17 cellular contexts compared by ENCODE assay signal in the genomic region with DNA sequence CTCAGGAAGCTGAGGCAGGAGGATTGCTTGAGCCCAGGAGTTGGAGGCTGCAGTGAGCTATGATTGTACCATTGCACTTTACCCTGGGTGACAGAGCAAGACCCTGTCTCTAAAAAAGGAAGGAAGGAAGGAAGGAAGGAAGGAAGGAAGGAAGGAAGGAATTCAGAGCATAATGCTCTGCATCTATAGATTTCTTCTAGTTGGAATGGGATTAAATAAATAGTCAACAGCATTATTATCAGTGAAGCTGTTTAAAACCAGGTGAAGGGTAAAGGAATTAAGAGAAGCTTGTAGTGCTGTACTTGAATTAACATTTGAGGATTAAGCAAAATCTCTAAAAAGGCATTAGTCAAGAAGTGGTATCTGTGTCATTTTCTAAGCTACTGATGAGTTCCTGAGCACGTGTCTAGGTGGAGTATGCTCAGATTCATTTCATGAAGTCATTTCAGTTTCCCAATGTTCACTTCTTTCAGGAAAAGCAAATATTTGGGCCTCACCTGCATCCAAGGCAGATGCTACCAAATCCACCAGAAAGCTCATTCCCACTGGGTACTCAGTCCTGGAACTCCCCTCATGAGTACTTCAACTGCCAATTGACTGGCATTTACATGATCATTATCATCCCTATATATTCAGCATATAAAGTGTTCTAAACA. TPM values are rescaled to one million over a fixed set of nuclear protein-coding genes. Genes with fewer than 3 reads are reported as not detected.
"Had no signal": no experiment of that assay in that cellular context is flagged by ENCODE, and none has a peak within 500 bp of the region (broad histone marks: within the 10 kb centered on the region; RNA-seq: fewer than 3 reads in every experiment).

No MANE protein-coding gene starts in this region.

- H3K9me3 ChIP-seq: esophagus muscularis mucosa, prostate gland, right lobe of liver, upper lobe of right lung had no signal

- H3K27ac ChIP-seq: dorsolateral prefrontal cortex, esophagus muscularis mucosa, right lobe of liver, upper lobe of right lung had no signal

- ATAC-seq: activated naive CD4-positive, alpha-beta T cell treated with anti-CD3 and anti-CD28 coated beads, Interleukin-2, amount 50 U/mL, for 72 hours; activated T-cell treated with anti-CD3 and anti-CD28 coated beads, Interleukin-2, amount 50 U/mL, for 4 hours; natural killer cell treated with Interleukin-12 subunit alpha and Interleukin-12 subunit beta and Interleukin-15 and Interleukin-18, amount 100 ng/mL, for 72 hours; stimulated activated naive B cell treated with anti-CD40 and anti-IgM and Interleukin-4, amounts not matched to agents 10 μg/mL and 1 μg/mL and 100 μg/mL, for 72 hours; upper lobe of right lung had no signal

- H3K27me3 ChIP-seq: right lobe of liver, upper lobe of right lung had no signal

- DNase-seq: activated CD4-positive, alpha-beta T cell treated with anti-CD3 and anti-CD28 coated beads for 1 hour; activated CD4-positive, alpha-beta T cell treated with anti-CD3 and anti-CD28 coated beads, Interleukin-2, amount 50 U/mL, for 48 hours; activated effector memory CD4-positive, alpha-beta T cell treated with anti-CD3 and anti-CD28 coated beads, Interleukin-2, amount 50 U/mL, for 16 hours; activated T-cell treated with anti-CD3 and anti-CD28 coated beads, Interleukin-2, amount 50 U/mL, for 4 hours; dorsolateral prefrontal cortex; stimulated activated CD4-positive, alpha-beta T cell treated with anti-CD3 and anti-CD28 coated beads, Interleukin-1b, Interleukin-23, amount 100 ng/mL, for 48 hours; stimulated activated naive B cell treated with anti-CD40 and anti-IgM and Interleukin-4, amounts not matched to agents 10 μg/mL and 1 μg/mL and 100 μg/mL, for 72 hours; substantia nigra; upper lobe of right lung had no signal

- H3K4me3 ChIP-seq: dorsolateral prefrontal cortex, esophagus muscularis mucosa, prostate gland, right lobe of liver, upper lobe of right lung had no signal

- H3K36me3 ChIP-seq: esophagus muscularis mucosa, prostate gland, right lobe of liver, upper lobe of right lung had no signal

RNA-seq across cellular contexts. Expression of gene PDE6A, which starts 8.4 kb away (rescaled TPM):
- total RNA-seq: activated naive CD4-positive, alpha-beta T cell treated with anti-CD3 and anti-CD28 coated beads, Interleukin-2, amount 50 U/mL, for 72 hours; activated T-cell treated with anti-CD3 and anti-CD28 coated beads, Interleukin-2, amount 50 U/mL, for 4 hours; bronchial epithelial cell; esophagus muscularis mucosa; left lobe of liver; natural killer cell treated with Interleukin-12 subunit alpha and Interleukin-12 subunit beta and Interleukin-15 and Interleukin-18, amount 100 ng/mL, for 72 hours; omental fat pad; right lobe of liver had no signal
